Comparison of ENCODE assay signal across 15 cellular contexts in the genomic region with DNA sequence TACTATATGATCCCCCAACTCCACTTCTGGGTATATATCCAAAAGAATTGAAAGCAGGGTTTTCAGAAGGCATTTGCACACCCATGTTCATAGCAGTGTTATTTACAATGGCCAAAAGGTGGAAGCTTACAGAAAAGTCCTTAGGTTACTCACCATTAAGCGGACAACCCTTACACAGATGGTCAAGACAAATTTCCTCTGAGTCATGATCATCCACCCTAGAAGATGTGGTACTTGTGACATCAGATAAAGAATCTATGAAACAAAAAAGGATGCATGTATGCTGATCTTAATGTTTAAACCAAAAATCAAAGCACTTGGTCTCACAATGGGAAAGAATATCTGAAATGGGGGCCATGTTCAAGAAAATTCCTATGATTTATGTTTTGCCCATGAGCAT. TPM values are rescaled to one million over a fixed set of nuclear protein-coding genes. Genes with fewer than 3 reads are reported as not detected.
DNase-seq lines count a peak whose midpoint lies in the region; ATAC-seq, FAIRE-seq and TF ChIP-seq lines count a peak whose summit lies in the region.
"Had no signal": no experiment of that assay in that cellular context is flagged by ENCODE, and none has a peak within 500 bp of the region (broad histone marks: within the 10 kb centered on the region; RNA-seq: fewer than 3 reads in every experiment).

No MANE protein-coding gene starts in this region.

- CTCF ChIA-PET in naive thymus-derived CD4-positive, alpha-beta T cell (lab: Charles Lee): interaction anchor here (0.7 to 2.1 kb wide), 2 partner anchors 16 to 1180 kb away, joined by 3 to 8 read pairs; no protein-coding TSS in a partner anchor

- no peaks in the 10 kb centered on the region for H3K9me3 ChIP-seq in naive thymus-derived CD4-positive, alpha-beta T cell (ENCODE audit: control insufficient read depth in 2 of 3, low read length in 3 of 3)
- H3K9me3 ChIP-seq in testis: no peaks in the 10 kb centered on the region
- H3K9me3 ChIP-seq: Caco-2, SK-N-SH had no signal

- FAIRE-seq in D721Med (lab: Jason Lieb, UNC): no peak

- TF ChIP-seq CTCF in testis (IDR thresholded peaks at IDR 0.05) (no peak), D721Med (IDR thresholded peaks at IDR 0.05; ENCODE audit: insufficient read depth, missing control alignments) (no peak)

- POLR2A ChIA-PET in naive thymus-derived CD4-positive, alpha-beta T cell (lab: Charles Lee): interaction anchor here (0.7 to 3.3 kb wide), 8 partner anchors 9 to 62 kb away, joined by 3 to 17 read pairs (median 4); no protein-coding TSS in a partner anchor

- intact Hi-C loops in naive thymus-derived CD4-positive, alpha-beta T cell (cut with micrococcal nuclease): no loop called here
- intact Hi-C loops in testis (cut with DNase I; ENCODE audit: low total_unique reads): no loop called here

- peaks cover 18 to 68% of the 10 kb centered on the region in 2 donors for H3K4me1 ChIP-seq in naive thymus-derived CD4-positive, alpha-beta T cell (ENCODE audit: control insufficient read depth in 2 of 2, insufficient read depth in 2 of 2, low read length in 2 of 2)
- H3K4me1 ChIP-seq in testis: no peaks in the 10 kb centered on the region
- H3K4me1 ChIP-seq: Caco-2 had no signal

- H3K36me3 Mint-ChIP-seq in T-helper 2 cell treated with Interferon-gamma antibody and Interleukin-4, amounts not matched to agents 5 μg/mL and 100 μg/mL, for 36 hours (ENCODE audit: low read depth): peaks cover 87% of the 10 kb centered on the region
- H3K36me3 Mint-ChIP-seq in IgD-negative memory B cell: peaks cover 1% of the 10 kb centered on the region
- peaks cover 81% of the 10 kb centered on the region for H3K36me3 Mint-ChIP-seq in activated naive CD8-positive, alpha-beta T cell treated with anti-CD3 and anti-CD28 coated beads, Interleukin-2, amount 50 U/mL, for 24 hours (ENCODE audit: low read depth)
- peaks cover 20 to 71% (median 56%) of the 10 kb centered on the region in 5 donors for H3K36me3 Mint-ChIP-seq in naive thymus-derived CD4-positive, alpha-beta T cell

- DNase-seq in T-helper 2 cell treated with Interferon-gamma antibody and Interleukin-4, amounts not matched to agents 5 μg/mL and 100 μg/mL, for 36 hours (ENCODE audit: low spot score): no peak
- DNase-seq in T-helper 2 cell (no peak), testis (no peak), NCI-H1436 treated with DMSO at 0.1 percent for 48 hours (lab: John Stamatoyannopoulos, UW) (no peak), D721Med (ENCODE audit: insufficient read length, low spot score) (no peak)
- DNase-seq in activated naive CD8-positive, alpha-beta T cell treated with anti-CD3 and anti-CD28 coated beads, Interleukin-2, amount 50 U/mL, for 24 hours: no peak
- no peak for DNase-seq in naive thymus-derived CD4-positive, alpha-beta T cell
- DNase-seq: 8988T, Caco-2, left colon, NCI-H510A treated with DMSO at 0.1 percent for 48 hours, SK-N-SH had no signal

- no peak overlapping the region for H3K4me3 Mint-ChIP-seq in T-helper 2 cell treated with Interferon-gamma antibody and Interleukin-4, amounts not matched to agents 5 μg/mL and 100 μg/mL, for 36 hours
- H3K4me3 Mint-ChIP-seq in IgD-negative memory B cell: no peak overlapping the region
- H3K4me3 Mint-ChIP-seq in activated naive CD8-positive, alpha-beta T cell treated with anti-CD3 and anti-CD28 coated beads, Interleukin-2, amount 50 U/mL, for 24 hours: no peak overlapping the region
- peak overlapping the region in 6 of 10 donors; percentile 0 to 98 (median 74) for H3K4me3 Mint-ChIP-seq in naive thymus-derived CD4-positive, alpha-beta T cell

- no peak overlapping the region for H3K4me3 ChIP-seq in naive thymus-derived CD4-positive, alpha-beta T cell (ENCODE audit: low read length)
- H3K4me3 ChIP-seq in testis: no peak overlapping the region
- H3K4me3 ChIP-seq: coronary artery had no signal

- H3K27ac ChIP-seq in naive thymus-derived CD4-positive, alpha-beta T cell (ENCODE audit: low read depth, low read length): peak overlapping the region; percentile 56
- no peak overlapping the region for H3K27ac ChIP-seq in testis
- H3K27ac ChIP-seq: coronary artery had no signal

- ATAC-seq in activated naive CD8-positive, alpha-beta T cell treated with anti-CD3 and anti-CD28 coated beads, Interleukin-2, amount 50 U/mL, for 24 hours: no peak
- no peak for ATAC-seq in naive thymus-derived CD4-positive, alpha-beta T cell
- ATAC-seq: left colon had no signal

- H3K4me1 Mint-ChIP-seq in T-helper 2 cell treated with Interferon-gamma antibody and Interleukin-4, amounts not matched to agents 5 μg/mL and 100 μg/mL, for 36 hours (ENCODE audit: low read depth): peaks cover 66% of the 10 kb centered on the region
- H3K4me1 Mint-ChIP-seq in IgD-negative memory B cell: peaks cover 6 to 17% (median 8%) of the 10 kb centered on the region in 3 donors
- H3K4me1 Mint-ChIP-seq in activated naive CD8-positive, alpha-beta T cell treated with anti-CD3 and anti-CD28 coated beads, Interleukin-2, amount 50 U/mL, for 24 hours: peaks cover 72% of the 10 kb centered on the region
- H3K4me1 Mint-ChIP-seq in naive thymus-derived CD4-positive, alpha-beta T cell: peaks cover 34 to 91% (median 81%) of the 10 kb centered on the region in 7 donors

- TF ChIP-seq POLR2A in testis (IDR thresholded peaks at IDR 0.05): no peak

- no peaks in the 10 kb centered on the region for H3K9me3 Mint-ChIP-seq in T-helper 2 cell treated with Interferon-gamma antibody and Interleukin-4, amounts not matched to agents 5 μg/mL and 100 μg/mL, for 36 hours
- no peaks in the 10 kb centered on the region for H3K9me3 Mint-ChIP-seq in IgD-negative memory B cell
- H3K9me3 Mint-ChIP-seq in activated naive CD8-positive, alpha-beta T cell treated with anti-CD3 and anti-CD28 coated beads, Interleukin-2, amount 50 U/mL, for 24 hours: no peaks in the 10 kb centered on the region
- H3K9me3 Mint-ChIP-seq in naive thymus-derived CD4-positive, alpha-beta T cell: peaks cover 0 to 3% (median 0%) of the 10 kb centered on the region in 11 donors

- no peaks in the 10 kb centered on the region for H3K27me3 ChIP-seq in naive thymus-derived CD4-positive, alpha-beta T cell (ENCODE audit: control insufficient read depth in 2 of 2, insufficient read depth in 2 of 2, low read length in 2 of 2)
- H3K27me3 ChIP-seq in testis: no peaks in the 10 kb centered on the region

- peaks cover 49 to 90% (median 71%) of the 10 kb centered on the region in 3 experiments for H3K36me3 ChIP-seq in naive thymus-derived CD4-positive, alpha-beta T cell (ENCODE audit: control insufficient read depth in 2 of 3, insufficient read depth in 3 of 3, low read length in 3 of 3)
- H3K36me3 ChIP-seq in testis (ENCODE audit: low read depth, missing control alignments): no peaks in the 10 kb centered on the region

- H3K27ac Mint-ChIP-seq in T-helper 2 cell treated with Interferon-gamma antibody and Interleukin-4, amounts not matched to agents 5 μg/mL and 100 μg/mL, for 36 hours: peak overlapping the region; percentile 55
- H3K27ac Mint-ChIP-seq in IgD-negative memory B cell: peak overlapping the region in 2 of 3 donors; percentile 14 to 48
- H3K27ac Mint-ChIP-seq in activated naive CD8-positive, alpha-beta T cell treated with anti-CD3 and anti-CD28 coated beads, Interleukin-2, amount 50 U/mL, for 24 hours: peak overlapping the region; percentile 82
- H3K27ac Mint-ChIP-seq in naive thymus-derived CD4-positive, alpha-beta T cell: peak overlapping the region; percentile 35 to 94 (median 86)
- H3K27ac Mint-ChIP-seq: progenitor cell of endocrine pancreas had no signal

- no peaks in the 10 kb centered on the region for H3K27me3 Mint-ChIP-seq in T-helper 2 cell treated with Interferon-gamma antibody and Interleukin-4, amounts not matched to agents 5 μg/mL and 100 μg/mL, for 36 hours (ENCODE audit: low read depth)
- no peaks in the 10 kb centered on the region for H3K27me3 Mint-ChIP-seq in IgD-negative memory B cell
- H3K27me3 Mint-ChIP-seq in activated naive CD8-positive, alpha-beta T cell treated with anti-CD3 and anti-CD28 coated beads, Interleukin-2, amount 50 U/mL, for 24 hours: no peaks in the 10 kb centered on the region
- no peaks in the 10 kb centered on the region for H3K27me3 Mint-ChIP-seq in naive thymus-derived CD4-positive, alpha-beta T cell
- H3K27me3 Mint-ChIP-seq: progenitor cell of endocrine pancreas had no signal

- WGBS in testis, 2 donors: 91 to 97% methylated on average over 1 of the region's 1 CpG

RNA-seq across cellular contexts. Expression of gene ZC3HAV1, which starts 31.1 kb away (rescaled TPM):
- polyA plus RNA-seq in IgD-negative memory B cell: 93.1 TPM
- total RNA-seq in naive thymus-derived CD4-positive, alpha-beta T cell: 100 to 1,000 TPM; 129 to 181 (median 152) TPM
- polyA plus RNA-seq in naive thymus-derived CD4-positive, alpha-beta T cell: 100 to 1,000 TPM; 165 to 249 TPM
- 10 to 100 TPM; 32.8 to 38.7 TPM for total RNA-seq in testis
- polyA plus RNA-seq in testis (ENCODE audit: insufficient read depth, low read depth, low replicate concordance): 13.1 TPM

RNA-seq across cellular contexts. Expression of gene ZC3HAV1L, which starts 42.6 kb away (rescaled TPM):
- polyA plus RNA-seq in IgD-negative memory B cell (0.80 TPM), testis (ENCODE audit: insufficient read depth, low read depth, low replicate concordance) (2.5 TPM)
- 10 to 100 TPM in 1 of 5 experiments, 1 to 10 TPM in 1, under 1 TPM in 3; 0.35 to 26.7 (median 0.78) TPM for total RNA-seq in naive thymus-derived CD4-positive, alpha-beta T cell
- polyA plus RNA-seq in naive thymus-derived CD4-positive, alpha-beta T cell: under 1 TPM in 1 of 2 donors, not detected in 1; 0.13 TPM
- 10 to 100 TPM; 22.4 to 22.6 TPM for total RNA-seq in testis

Comparison
In these comparisons a context has a peak if more than half of its experiments do, and no peak if none do; other contexts are left out.
1. H3K27ac Mint-ChIP-seq: peak in every context shown above with its lines; median percentile 86 in naive thymus-derived CD4-positive, alpha-beta T cell; 82 in activated naive CD8-positive, alpha-beta T cell treated with anti-CD3 and anti-CD28 coated beads, Interleukin-2, amount 50 U/mL, for 24 hours; 55 in T-helper 2 cell treated with Interferon-gamma antibody and Interleukin-4, amounts not matched to agents 5 μg/mL and 100 μg/mL, for 36 hours; 31 in IgD-negative memory B cell.
2. H3K4me3 Mint-ChIP-seq: peak in naive thymus-derived CD4-positive, alpha-beta T cell (6 of 10); none in T-helper 2 cell treated with Interferon-gamma antibody and Interleukin-4, amounts not matched to agents 5 μg/mL and 100 μg/mL, for 36 hours (single experiment), IgD-negative memory B cell (0 of 4) and activated naive CD8-positive, alpha-beta T cell treated with anti-CD3 and anti-CD28 coated beads, Interleukin-2, amount 50 U/mL, for 24 hours (single experiment).